In the genomic region with DNA sequence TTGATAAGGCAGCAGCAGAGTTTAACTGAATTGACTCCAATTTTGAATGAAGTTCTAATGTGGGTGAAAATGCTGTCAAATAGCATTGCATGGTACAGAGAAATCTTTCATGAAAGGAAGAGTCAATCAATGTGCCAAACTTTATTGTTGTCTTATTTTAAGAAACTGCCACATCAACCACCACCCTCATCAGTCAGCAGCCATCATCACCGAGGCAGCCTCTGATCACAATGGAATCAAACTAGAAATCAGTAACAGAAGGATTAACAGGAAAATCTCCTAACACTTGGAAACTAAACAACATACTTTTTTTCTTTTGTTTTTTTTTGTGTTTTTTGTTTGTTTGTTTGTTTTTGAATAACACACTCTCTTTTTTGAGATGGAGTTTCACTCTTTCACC, we compare ENCODE assay signal across 3 cellular contexts.
"Had no signal": no experiment of that assay in that cellular context is flagged by ENCODE, and none has a peak within 500 bp of the region (broad histone marks: within the 10 kb centered on the region; RNA-seq: fewer than 3 reads in every experiment).

No MANE protein-coding gene starts in this region.

- DNase-seq: GDM1, GF-D8 had no signal

- H3K4me3 ChIP-seq: GM12878 had no signal
